ENCODE assay signal across 14 cellular contexts in the genomic region with DNA sequence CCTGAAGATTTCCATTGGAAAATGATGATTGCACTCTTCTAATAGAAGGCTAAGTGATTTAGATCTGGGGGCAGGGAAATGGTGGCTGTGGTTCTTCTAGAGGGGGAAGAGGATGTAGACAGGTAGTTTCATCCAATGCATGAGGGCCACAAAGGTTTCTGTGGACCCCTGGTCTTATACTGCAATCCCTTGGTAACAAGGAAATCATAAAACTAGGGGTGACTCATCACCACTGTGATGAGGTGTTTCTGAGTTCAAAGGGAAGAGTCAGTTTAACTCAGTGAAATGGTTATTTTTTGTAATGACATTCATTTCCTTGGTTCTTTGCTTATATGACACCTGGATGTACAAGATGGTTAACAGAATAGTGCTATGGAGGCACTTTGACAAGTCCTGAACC. TPM values are rescaled to one million over a fixed set of nuclear protein-coding genes. Genes with fewer than 3 reads are reported as not detected.
DNase-seq lines count a peak whose midpoint lies in the region; ATAC-seq, FAIRE-seq and TF ChIP-seq lines count a peak whose summit lies in the region.
"Had no signal": no experiment of that assay in that cellular context is flagged by ENCODE, and none has a peak within 500 bp of the region (broad histone marks: within the 10 kb centered on the region; RNA-seq: fewer than 3 reads in every experiment).

No MANE protein-coding gene starts in this region.

- peak overlapping the region; percentile 93 for H3K27ac Mint-ChIP-seq in astrocyte (ENCODE audit: unreplicated experiment)
- no peak overlapping the region for H3K27ac Mint-ChIP-seq in activated naive CD8-positive, alpha-beta T cell treated with anti-CD3 and anti-CD28 coated beads, Interleukin-2, amount 50 U/mL, for 24 hours
- H3K27ac Mint-ChIP-seq: activated CD4-positive, alpha-beta T cell treated with anti-CD3 and anti-CD28 coated beads, Interleukin-2, amount 10 ng/mL, durations not matched to agents 24 days and 14 days; activated T-cell treated with anti-CD3 and anti-CD28 coated beads, Interleukin-2, amount 50 U/mL, for 72 hours had no signal

- no peaks in the 10 kb centered on the region for H3K27me3 Mint-ChIP-seq in astrocyte (ENCODE audit: low read depth, unreplicated experiment)
- peaks cover 11% of the 10 kb centered on the region for H3K27me3 Mint-ChIP-seq in activated naive CD8-positive, alpha-beta T cell treated with anti-CD3 and anti-CD28 coated beads, Interleukin-2, amount 50 U/mL, for 24 hours
- H3K27me3 Mint-ChIP-seq: activated CD4-positive, alpha-beta T cell treated with anti-CD3 and anti-CD28 coated beads, Interleukin-2, amount 10 ng/mL, durations not matched to agents 24 days and 14 days had no signal

- no peak overlapping the region for H2AFZ ChIP-seq in astrocyte (ENCODE audit: low read depth, low read length)

- DNase-seq in HT-29 (ENCODE audit: low spot score): peak; percentile 55
- DNase-seq in astrocyte (ENCODE audit: low read depth): peak; percentile 62
- DNase-seq in glomerular visceral epithelial cell (ENCODE audit: extremely low spot score): peak; percentile 73
- no peak for DNase-seq in WERI-Rb-1
- DNase-seq in activated naive CD8-positive, alpha-beta T cell treated with anti-CD3 and anti-CD28 coated beads, Interleukin-2, amount 50 U/mL, for 24 hours: no peak
- DNase-seq in activated CD4-positive, alpha-beta T cell treated with anti-CD3 and anti-CD28 coated beads for 48 hours: no peak
- no peak for DNase-seq in inferior parietal cortex (ENCODE audit: extremely low spot score)
- DNase-seq: activated CD4-positive, alpha-beta T cell treated with anti-CD3 and anti-CD28 coated beads, Interleukin-2, amount 10 ng/mL, durations not matched to agents 24 days and 14 days; activated T-cell treated with anti-CD3 and anti-CD28 coated beads, Interleukin-2, amount 50 U/mL, for 72 hours; NCI-H1694; NCI-H82; testis had no signal

- no peak overlapping the region for H3K4me3 Mint-ChIP-seq in astrocyte (ENCODE audit: unreplicated experiment)
- no peak overlapping the region for H3K4me3 Mint-ChIP-seq in activated naive CD8-positive, alpha-beta T cell treated with anti-CD3 and anti-CD28 coated beads, Interleukin-2, amount 50 U/mL, for 24 hours
- H3K4me3 Mint-ChIP-seq: activated CD4-positive, alpha-beta T cell treated with anti-CD3 and anti-CD28 coated beads, Interleukin-2, amount 10 ng/mL, durations not matched to agents 24 days and 14 days; activated T-cell treated with anti-CD3 and anti-CD28 coated beads, Interleukin-2, amount 50 U/mL, for 72 hours had no signal

- TF ChIP-seq CTCF in astrocyte (IDR thresholded peaks at IDR 0.05; ENCODE audit: insufficient read depth, low read depth, low read length) (no peak), WERI-Rb-1 (IDR thresholded peaks at IDR 0.05; ENCODE audit: low read depth, low read length) (no peak)

- no peaks in the 10 kb centered on the region for H3K9me3 Mint-ChIP-seq in astrocyte (ENCODE audit: unreplicated experiment)
- H3K9me3 Mint-ChIP-seq in activated naive CD8-positive, alpha-beta T cell treated with anti-CD3 and anti-CD28 coated beads, Interleukin-2, amount 50 U/mL, for 24 hours: no peaks in the 10 kb centered on the region
- H3K9me3 Mint-ChIP-seq: activated CD4-positive, alpha-beta T cell treated with anti-CD3 and anti-CD28 coated beads, Interleukin-2, amount 10 ng/mL, durations not matched to agents 24 days and 14 days had no signal

- H3K4me3 ChIP-seq in astrocyte (ENCODE audit: insufficient read depth, low read depth, low read length) (peak overlapping the region; percentile 35), WERI-Rb-1 (ENCODE audit: low read depth, low read length) (no peak overlapping the region)
- H3K4me3 ChIP-seq: ascending aorta, right atrium auricular region, testis had no signal

- H3K79me2 ChIP-seq in astrocyte (ENCODE audit: insufficient read depth, low read length): peaks cover 6% of the 10 kb centered on the region

- H4K20me1 ChIP-seq in astrocyte (ENCODE audit: insufficient read depth, low read length): no peaks in the 10 kb centered on the region

- peaks cover 58% of the 10 kb centered on the region for H3K4me1 Mint-ChIP-seq in astrocyte (ENCODE audit: low read depth, unreplicated experiment)
- H3K4me1 Mint-ChIP-seq in activated naive CD8-positive, alpha-beta T cell treated with anti-CD3 and anti-CD28 coated beads, Interleukin-2, amount 50 U/mL, for 24 hours: no peaks in the 10 kb centered on the region
- H3K4me1 Mint-ChIP-seq: activated CD4-positive, alpha-beta T cell treated with anti-CD3 and anti-CD28 coated beads, Interleukin-2, amount 10 ng/mL, durations not matched to agents 24 days and 14 days had no signal

- H3K36me3 ChIP-seq in astrocyte (ENCODE audit: insufficient read depth, low read length): no peaks in the 10 kb centered on the region
- no peaks in the 10 kb centered on the region for H3K36me3 ChIP-seq in WERI-Rb-1
- H3K36me3 ChIP-seq: ascending aorta, right atrium auricular region had no signal

- no peak for ATAC-seq in activated naive CD8-positive, alpha-beta T cell treated with anti-CD3 and anti-CD28 coated beads, Interleukin-2, amount 50 U/mL, for 24 hours
- ATAC-seq: activated T-cell treated with anti-CD3 and anti-CD28 coated beads, Interleukin-2, amount 50 U/mL, for 72 hours had no signal

- peak overlapping the region; percentile 70 for H3K9ac ChIP-seq in astrocyte (ENCODE audit: low read length)

- H3K9me3 ChIP-seq in astrocyte (ENCODE audit: insufficient read depth, low read depth, low read length) (no peaks in the 10 kb centered on the region), WERI-Rb-1 (ENCODE audit: severe bottlenecking) (no peaks in the 10 kb centered on the region)
- H3K9me3 ChIP-seq: ascending aorta, right atrium auricular region, testis had no signal

- H3K27ac ChIP-seq in astrocyte (ENCODE audit: low read depth, low read length) (peak overlapping the region; percentile 92), WERI-Rb-1 (no peak overlapping the region)
- H3K27ac ChIP-seq: ascending aorta, right atrium auricular region, testis had no signal

- H3K4me2 ChIP-seq in astrocyte (ENCODE audit: low read length): peak overlapping the region; percentile 75

- peaks cover 45% of the 10 kb centered on the region for H3K4me1 ChIP-seq in astrocyte (ENCODE audit: insufficient read depth, low read length)
- H3K4me1 ChIP-seq: ascending aorta, right atrium auricular region, testis had no signal

- FAIRE-seq in astrocyte (lab: Jason Lieb, UNC): peak; percentile 79

- H3K27me3 ChIP-seq in astrocyte (ENCODE audit: insufficient read depth, low read length) (no peaks in the 10 kb centered on the region), WERI-Rb-1 (ENCODE audit: insufficient read depth, low read depth, severe bottlenecking) (no peaks in the 10 kb centered on the region)
- H3K27me3 ChIP-seq: ascending aorta, right atrium auricular region, testis had no signal

- peaks cover 1% of the 10 kb centered on the region for H3K36me3 Mint-ChIP-seq in astrocyte (ENCODE audit: low read depth, unreplicated experiment)
- no peaks in the 10 kb centered on the region for H3K36me3 Mint-ChIP-seq in activated naive CD8-positive, alpha-beta T cell treated with anti-CD3 and anti-CD28 coated beads, Interleukin-2, amount 50 U/mL, for 24 hours (ENCODE audit: low read depth)

RNA-seq across cellular contexts. Expression of a gene that starts 20.3 kb away (rescaled TPM):
- total RNA-seq in HT-29 (2014; rRNA removed; shearing (Covaris generic)): 4.6 and 6.0 TPM in 2 replicates
- 2.2 and 2.5 TPM in 2 replicates for total RNA-seq in astrocyte
- total RNA-seq: activated CD4-positive, alpha-beta T cell treated with anti-CD3 and anti-CD28 coated beads, Interleukin-2, amount 10 ng/mL, durations not matched to agents 24 days and 14 days; activated T-cell treated with anti-CD3 and anti-CD28 coated beads, Interleukin-2, amount 50 U/mL, for 72 hours; ascending aorta; right atrium auricular region had no signal

Comparison
In these comparisons a context has a peak if more than half of its experiments do, and no peak if none do; other contexts are left out.
1. DNase-seq: peak in HT-29 (single experiment), astrocyte (single experiment) and glomerular visceral epithelial cell (single experiment); none in WERI-Rb-1 (single experiment), activated naive CD8-positive, alpha-beta T cell treated with anti-CD3 and anti-CD28 coated beads, Interleukin-2, amount 50 U/mL, for 24 hours (single experiment), activated CD4-positive, alpha-beta T cell treated with anti-CD3 and anti-CD28 coated beads for 48 hours (single experiment) and inferior parietal cortex (single experiment).